In genomic region chr20:45919536-45919933, GRCh38 we compare ENCODE assay signal across 10 cellular contexts. TPM values are rescaled to one million over a fixed set of nuclear protein-coding genes. Genes with fewer than 3 reads are reported as not detected.
A peak's percentile ranks its signal among the peaks of the same experiment; 100 is the strongest.
DNase-seq lines count a peak whose midpoint lies in the region; ATAC-seq and TF ChIP-seq lines count a peak whose summit lies in the region.
"Had no signal": no experiment of that assay in that cellular context is flagged by ENCODE, and none has a peak within 500 bp of the region (broad histone marks: within the 10 kb centered on the region; RNA-seq: fewer than 3 reads in every experiment).

No MANE protein-coding gene starts in this region.

- TF ChIP-seq CTCF in astrocyte of the spinal cord (IDR thresholded peaks at IDR 0.05; ENCODE audit: low read depth, low read length) (no peak), mesothelial cell of epicardium (IDR thresholded peaks at IDR 0.05; ENCODE audit: unreplicated experiment) (no peak)

- peaks cover 22% of the 10 kb centered on the region for H3K27me3 Mint-ChIP-seq in activated CD4-positive, alpha-beta T cell treated with anti-CD3 and anti-CD28 coated beads, Interleukin-2, amount 10 ng/mL, durations not matched to agents 24 days and 14 days
- peaks cover 8% of the 10 kb centered on the region for H3K27me3 Mint-ChIP-seq in mesothelial cell of epicardium (ENCODE audit: low read depth)

- H3K4me3 Mint-ChIP-seq in activated CD4-positive, alpha-beta T cell treated with anti-CD3 and anti-CD28 coated beads, Interleukin-2, amount 10 ng/mL, durations not matched to agents 24 days and 14 days = no peak overlapping the region
- H3K4me3 Mint-ChIP-seq in mesothelial cell of epicardium = no peak overlapping the region
- H3K4me3 Mint-ChIP-seq: activated T-cell treated with anti-CD3 and anti-CD28 coated beads, Interleukin-2, amount 50 U/mL, for 24 hours had no signal

- DNase-seq in EL (peak; percentile 33), astrocyte of the spinal cord (ENCODE audit: low read depth, low spot score) (peak; percentile 90), left cardiac atrium (peak; percentile 83), renal cortical epithelial cell (ENCODE audit: low read depth) (peak; percentile 48), mesothelial cell of epicardium (ENCODE audit: low spot score in 2 of 2, unreplicated experiment in 2 of 2) (no peak)
- no peak for DNase-seq in activated CD4-positive, alpha-beta T cell treated with anti-CD3 and anti-CD28 coated beads, Interleukin-2, amount 10 ng/mL, durations not matched to agents 24 days and 14 days
- DNase-seq: activated T-cell treated with anti-CD3 and anti-CD28 coated beads, Interleukin-2, amount 50 U/mL, for 24 hours had no signal

- no peak overlapping the region for H3K4me3 ChIP-seq in astrocyte of the spinal cord (ENCODE audit: low read depth, low read length)
- H3K4me3 ChIP-seq: skin epidermis had no signal

- intact Hi-C loops in left cardiac atrium (cut with DNase I) = no loop called here
- intact Hi-C loops in activated CD4-positive, alpha-beta T cell treated with anti-CD3 and anti-CD28 coated beads, Interleukin-2, amount 10 ng/mL, durations not matched to agents 24 days and 14 days (cut with micrococcal nuclease) = no loop called here

- in situ Hi-C loops in astrocyte of the spinal cord (cut with HindIII; ENCODE audit: low sequenced_read_pairs) = no loop called here

- no peaks in the 10 kb centered on the region for H3K36me3 Mint-ChIP-seq in activated CD4-positive, alpha-beta T cell treated with anti-CD3 and anti-CD28 coated beads, Interleukin-2, amount 10 ng/mL, durations not matched to agents 24 days and 14 days (ENCODE audit: low read depth)
- H3K36me3 Mint-ChIP-seq in mesothelial cell of epicardium = no peaks in the 10 kb centered on the region

- H3K4me1 Mint-ChIP-seq in activated CD4-positive, alpha-beta T cell treated with anti-CD3 and anti-CD28 coated beads, Interleukin-2, amount 10 ng/mL, durations not matched to agents 24 days and 14 days = peaks cover 4% of the 10 kb centered on the region
- peaks cover 17% of the 10 kb centered on the region for H3K4me1 Mint-ChIP-seq in mesothelial cell of epicardium

- H3K9me3 Mint-ChIP-seq in activated CD4-positive, alpha-beta T cell treated with anti-CD3 and anti-CD28 coated beads, Interleukin-2, amount 10 ng/mL, durations not matched to agents 24 days and 14 days = no peaks in the 10 kb centered on the region
- H3K9me3 Mint-ChIP-seq in mesothelial cell of epicardium = no peaks in the 10 kb centered on the region
- H3K9me3 Mint-ChIP-seq: activated T-cell treated with anti-CD3 and anti-CD28 coated beads, Interleukin-2, amount 50 U/mL, for 24 hours had no signal

- peak; percentile 73 to 81 for ATAC-seq in left cardiac atrium
- ATAC-seq in HG03565 (IDR thresholded peaks at IDR 0.05; ENCODE audit: unreplicated experiment) = no peak
- ATAC-seq in GM18868 (IDR thresholded peaks at IDR 0.05; ENCODE audit: unreplicated experiment) = no peak

- H3K27ac Mint-ChIP-seq in activated CD4-positive, alpha-beta T cell treated with anti-CD3 and anti-CD28 coated beads, Interleukin-2, amount 10 ng/mL, durations not matched to agents 24 days and 14 days = no peak overlapping the region
- no peak overlapping the region for H3K27ac Mint-ChIP-seq in mesothelial cell of epicardium
- H3K27ac Mint-ChIP-seq: activated T-cell treated with anti-CD3 and anti-CD28 coated beads, Interleukin-2, amount 50 U/mL, for 24 hours had no signal

RNA-seq across cellular contexts. Expression of gene PLTP, which starts 7.6 kb away (rescaled TPM):
- total RNA-seq in left cardiac atrium (100 to 1,000 TPM in 1 of 2 donors, 10 to 100 TPM in 1; 86.4 to 397 TPM), renal cortical epithelial cell (10.4 and 32.1 TPM in 2 replicates), mesothelial cell of epicardium (54.6 to 58.1 TPM (median 55.5 TPM) in 3 replicates)
- total RNA-seq in activated CD4-positive, alpha-beta T cell treated with anti-CD3 and anti-CD28 coated beads, Interleukin-2, amount 10 ng/mL, durations not matched to agents 24 days and 14 days = 3.2 and 4.0 TPM in 2 replicates

RNA-seq across cellular contexts. Expression of gene PCIF1, which starts 14.9 kb away (rescaled TPM):
- 10 to 100 TPM; 23.1 to 27.6 TPM for total RNA-seq in left cardiac atrium
- 7.1 and 19.4 TPM in 2 replicates for total RNA-seq in renal cortical epithelial cell
- 26.1 and 27.8 TPM in 2 replicates for total RNA-seq in activated CD4-positive, alpha-beta T cell treated with anti-CD3 and anti-CD28 coated beads, Interleukin-2, amount 10 ng/mL, durations not matched to agents 24 days and 14 days
- 43.7 to 45.2 TPM (median 44.4 TPM) in 3 replicates for total RNA-seq in mesothelial cell of epicardium

RNA-seq across cellular contexts. Expression of gene CTSA, which starts 28.4 kb away (rescaled TPM):
- total RNA-seq in left cardiac atrium (100 to 1,000 TPM; 107 to 108 TPM), renal cortical epithelial cell (20.7 and 64.2 TPM in 2 replicates), mesothelial cell of epicardium (74.4 to 86.7 TPM (median 78.8 TPM) in 3 replicates)
- total RNA-seq in activated CD4-positive, alpha-beta T cell treated with anti-CD3 and anti-CD28 coated beads, Interleukin-2, amount 10 ng/mL, durations not matched to agents 24 days and 14 days = 48.7 and 50.8 TPM in 2 replicates

RNA-seq across cellular contexts. Expression of gene NEURL2, which starts 28.5 kb away (rescaled TPM):
- total RNA-seq in left cardiac atrium (10 to 100 TPM in 1 of 2 donors, 1 to 10 TPM in 1; 6.0 to 11.1 TPM), renal cortical epithelial cell (3.0 and 3.3 TPM in 2 replicates), mesothelial cell of epicardium (7.2 to 8.3 TPM (median 8.1 TPM) in 3 replicates)
- 2.0 and 2.4 TPM in 2 replicates for total RNA-seq in activated CD4-positive, alpha-beta T cell treated with anti-CD3 and anti-CD28 coated beads, Interleukin-2, amount 10 ng/mL, durations not matched to agents 24 days and 14 days

RNA-seq across cellular contexts. Expression of gene SPATA25, which starts 32.1 kb away (rescaled TPM):
- total RNA-seq in left cardiac atrium = 1 to 10 TPM; 1.6 to 2.2 TPM
- 0.85 and 1.0 TPM in 2 replicates for total RNA-seq in renal cortical epithelial cell
- 0.47 and 1.8 TPM in 2 replicates for total RNA-seq in activated CD4-positive, alpha-beta T cell treated with anti-CD3 and anti-CD28 coated beads, Interleukin-2, amount 10 ng/mL, durations not matched to agents 24 days and 14 days
- total RNA-seq in mesothelial cell of epicardium = 3.2 to 4.0 TPM (median 3.4 TPM) in 3 replicates

Comparison
In these comparisons a context has a peak if more than half of its experiments do, and no peak if none do; other contexts are left out.
1. DNase-seq: peak in EL (single experiment), astrocyte of the spinal cord (single experiment), left cardiac atrium (single experiment) and renal cortical epithelial cell (single experiment); none in activated CD4-positive, alpha-beta T cell treated with anti-CD3 and anti-CD28 coated beads, Interleukin-2, amount 10 ng/mL, durations not matched to agents 24 days and 14 days (single experiment) and mesothelial cell of epicardium (0 of 2).
2. ATAC-seq: peak in left cardiac atrium (2 of 2); none in HG03565 (single experiment) and GM18868 (single experiment).